In genomic region chr21:39149882-39150281, GRCh38 we compare ENCODE assay signal across 33 cellular contexts.
"Had no signal": no experiment of that assay in that cellular context is flagged by ENCODE, and none has a peak within 500 bp of the region (broad histone marks: within the 10 kb centered on the region; RNA-seq: fewer than 3 reads in every experiment).

No MANE protein-coding gene starts in this region.

- H3K9me3 Mint-ChIP-seq: activated CD4-positive, alpha-beta memory T cell treated with anti-CD3 and anti-CD28 coated beads, Interleukin-2, amount 10 ng/mL, durations not matched to agents 7 days and 5 days; activated naive CD4-positive, alpha-beta T cell treated with anti-CD3 and anti-CD28 coated beads, Interleukin-2, amount 10 ng/mL, durations not matched to agents 7 days and 5 days had no signal

- H3K27ac Mint-ChIP-seq: activated CD4-positive, alpha-beta memory T cell treated with anti-CD3 and anti-CD28 coated beads, Interleukin-2, amount 10 ng/mL, durations not matched to agents 7 days and 5 days; activated CD8-positive, alpha-beta memory T cell treated with anti-CD3 and anti-CD28 coated beads, Interleukin-2, amount 10 ng/mL, durations not matched to agents 7 days and 5 days; activated naive CD4-positive, alpha-beta T cell treated with anti-CD3 and anti-CD28 coated beads, Interleukin-2, amount 10 ng/mL, durations not matched to agents 7 days and 5 days; activated naive CD8-positive, alpha-beta T cell had no signal

- H3K36me3 Mint-ChIP-seq: activated CD8-positive, alpha-beta memory T cell treated with anti-CD3 and anti-CD28 coated beads, Interleukin-2, amount 10 ng/mL, durations not matched to agents 7 days and 5 days; activated naive CD4-positive, alpha-beta T cell treated with anti-CD3 and anti-CD28 coated beads, Interleukin-2, amount 10 ng/mL, durations not matched to agents 7 days and 5 days; activated naive CD8-positive, alpha-beta T cell had no signal

- H3K36me3 ChIP-seq: brain microvascular endothelial cell, MG63, SJSA1, WERI-Rb-1 had no signal

- H3K4me1 Mint-ChIP-seq: activated CD4-positive, alpha-beta memory T cell treated with anti-CD3 and anti-CD28 coated beads, Interleukin-2, amount 10 ng/mL, durations not matched to agents 7 days and 5 days; activated CD8-positive, alpha-beta memory T cell treated with anti-CD3 and anti-CD28 coated beads, Interleukin-2, amount 10 ng/mL, durations not matched to agents 7 days and 5 days; activated naive CD4-positive, alpha-beta T cell treated with anti-CD3 and anti-CD28 coated beads, Interleukin-2, amount 10 ng/mL, durations not matched to agents 7 days and 5 days had no signal

- H3K27ac ChIP-seq: brain microvascular endothelial cell, SJSA1, WERI-Rb-1 had no signal

- H3K4me3 Mint-ChIP-seq: activated CD4-positive, alpha-beta memory T cell treated with anti-CD3 and anti-CD28 coated beads, Interleukin-2, amount 10 ng/mL, durations not matched to agents 7 days and 5 days; activated CD8-positive, alpha-beta memory T cell treated with anti-CD3 and anti-CD28 coated beads, Interleukin-2, amount 10 ng/mL, durations not matched to agents 7 days and 5 days; activated naive CD4-positive, alpha-beta T cell treated with anti-CD3 and anti-CD28 coated beads, Interleukin-2, amount 10 ng/mL, durations not matched to agents 7 days and 5 days; activated naive CD8-positive, alpha-beta T cell had no signal

- H3K9me3 ChIP-seq: SJSA1 had no signal

- H3K27me3 ChIP-seq: brain microvascular endothelial cell, MG63, SJSA1 had no signal

- H3K4me3 ChIP-seq: MG63, SJSA1 had no signal

- ATAC-seq: activated CD8-positive, alpha-beta memory T cell treated with anti-CD3 and anti-CD28 coated beads, Interleukin-2, amount 10 ng/mL, durations not matched to agents 7 days and 5 days; Panc1; SK-N-SH treated with all-trans-retinoic acid at 6 μM for 48 hours had no signal

- H3K4me1 ChIP-seq: SJSA1 had no signal

- DNase-seq: activated CD4-positive, alpha-beta memory T cell treated with anti-CD3 and anti-CD28 coated beads, Interleukin-2, amount 10 ng/mL, durations not matched to agents 7 days and 5 days; activated CD4-positive, alpha-beta T cell treated with anti-CD3 and anti-CD28 coated beads for 1 hour; activated CD4-positive, alpha-beta T cell treated with anti-CD3 and anti-CD28 coated beads for 48 hours; activated CD4-positive, CD25-positive, alpha-beta regulatory T cell; activated CD8-positive, alpha-beta memory T cell treated with anti-CD3 and anti-CD28 coated beads for 24 hours; activated CD8-positive, alpha-beta memory T cell treated with anti-CD3 and anti-CD28 coated beads, Interleukin-2, amount 10 ng/mL, durations not matched to agents 7 days and 5 days; activated CD8-positive, alpha-beta memory T cell treated with anti-CD3 and anti-CD28 coated beads, Interleukin-2, amount 50 U/mL, for 48 hours; activated effector memory CD4-positive, alpha-beta T cell treated with Interleukin-2 at 50 U/mL for 16 hours; activated naive CD4-positive, alpha-beta T cell treated with anti-CD3 and anti-CD28 coated beads, Interleukin-2, amount 10 ng/mL, durations not matched to agents 7 days and 5 days; activated T-cell treated with anti-CD3 and anti-CD28 coated beads, Interleukin-2, amount 50 U/mL, for 48 hours; amniotic stem cell; aorta; brain microvascular endothelial cell; central memory CD4-positive, alpha-beta T cell; Karpas-422; MG63; MV-4-11; NCI-H1092; NCI-H1436 treated with DMSO at 0.1 percent for 48 hours; NCI-H1694 treated with DMSO at 0.1 percent for 48 hours; NCI-H2029; NCI-H345; NCI-H524 treated with DMSO at 0.1 percent for 48 hours; RPMI8226; SHP77 treated with DMSO at 0.1 percent for 48 hours; T-helper 1 cell; T-helper 2 cell; T-helper 9 cell; WERI-Rb-1 had no signal
